25 cellular contexts compared by ENCODE assay signal in genomic region chr9:109922617-109923260, GRCh38.
DNase-seq lines count a peak whose midpoint lies in the region; ATAC-seq and TF ChIP-seq lines count a peak whose summit lies in the region.
"Had no signal": no experiment of that assay in that cellular context is flagged by ENCODE, and none has a peak within 500 bp of the region (broad histone marks: within the 10 kb centered on the region; RNA-seq: fewer than 3 reads in every experiment).

No MANE protein-coding gene starts in this region.

- H3K36me3 ChIP-seq in uterus, result no peaks in the 10 kb centered on the region
- H3K36me3 ChIP-seq: BLaER1 treated with 17β-estradiol and CSF1 and Interleukin-3, amounts not matched to agents 10 nM and 100 nM; neutrophil; prostate gland; transverse colon had no signal

- H3K27ac ChIP-seq in AG04450 (ENCODE audit: low read depth, low read length) (peak overlapping the region; percentile 47), VCaP (peak overlapping the region; percentile 50), uterus (no peak overlapping the region)
- H3K27ac ChIP-seq: BLaER1 treated with 17β-estradiol and CSF1 and Interleukin-3, amounts not matched to agents 10 nM and 100 nM; neutrophil; prostate gland had no signal

- POLR2A ChIA-PET in AG04450 (lab: Yijun Ruan, JAX), result interaction anchor here (1.0 kb wide), 2 partner anchors 8 to 9 kb away, joined by 3 read pairs; no protein-coding TSS in a partner anchor

- TF ChIP-seq CTCF in AG04450 (IDR thresholded peaks at IDR 0.05; ENCODE audit: low read depth, low read length) (no peak), VCaP (conservative IDR thresholded peaks at IDR 0.05) (no peak), uterus (IDR thresholded peaks at IDR 0.05) (no peak)

- intact Hi-C loops in uterus (cut with DNase I; ENCODE audit: low total_unique reads), result no loop called here

- DNase-seq in AG04450 (ENCODE audit: low read depth, low spot score) (no peak), NCI-H1092 treated with DMSO at 0.1 percent for 48 hours (lab: John Stamatoyannopoulos, UW) (peak; percentile 60), renal cortical epithelial cell (ENCODE audit: low read depth) (peak; percentile 83), uterus (no peak)
- DNase-seq: activated CD4-positive, alpha-beta T cell treated with anti-CD3 and anti-CD28 coated beads, Interleukin-2, amount 50 U/mL, for 1 hour; activated naive CD8-positive, alpha-beta T cell treated with anti-CD3 and anti-CD28 coated beads for 36 hours; Calu3; erythroblast; foreskin melanocyte; hypothalamus; NCI-H1930; NK-92 treated with Interleukin-12 subunit alpha and Interleukin-12 subunit beta, amount 100 ng/mL, for 24 hours; stimulated activated CD4-positive, alpha-beta T cell treated with anti-CD3 and anti-CD28 coated beads, Interleukin-2, amount 100 ng/mL, for 48 hours; stimulated activated naive CD4-positive, alpha-beta T cell treated with Interleukin-2 at 50 U/mL for 16 hours; T-helper 17 cell; transverse colon had no signal

- no peaks in the 10 kb centered on the region for H3K9me3 ChIP-seq in AG04450 (ENCODE audit: control insufficient read depth, insufficient read depth, low read length)
- H3K9me3 ChIP-seq in uterus, result no peaks in the 10 kb centered on the region
- H3K9me3 ChIP-seq: neutrophil, prostate gland, transverse colon had no signal

- H3K4me3 ChIP-seq in AG04450 (ENCODE audit: low read depth, low read length), result no peak overlapping the region
- H3K4me3 ChIP-seq in uterus, result no peak overlapping the region
- H3K4me3 ChIP-seq: BLaER1 treated with 17β-estradiol and CSF1 and Interleukin-3, amounts not matched to agents 10 nM and 100 nM; K562; prostate gland; smooth muscle cell; transverse colon had no signal

- CTCF ChIA-PET in AG04450 (lab: Charles Lee), result interaction anchor here (0.6 to 1.5 kb wide), 3 partner anchors 23 to 229 kb away, joined by 3 to 5 read pairs (median 5); no protein-coding TSS in a partner anchor

- ATAC-seq in HG03159 (IDR thresholded peaks at IDR 0.05; ENCODE audit: unreplicated experiment) (no peak), GM18511 (IDR thresholded peaks at IDR 0.05; ENCODE audit: unreplicated experiment) (no peak), GM18520 (IDR thresholded peaks at IDR 0.05; ENCODE audit: unreplicated experiment) (no peak)
- ATAC-seq: K562, T-helper 17 cell had no signal

- TF ChIP-seq POLR2A in uterus (IDR thresholded peaks at IDR 0.05), result no peak

- H3K27me3 ChIP-seq in AG04450 (ENCODE audit: control insufficient read depth, insufficient read depth, low read length) (no peaks in the 10 kb centered on the region), uterus (no peaks in the 10 kb centered on the region)
- H3K27me3 ChIP-seq: BLaER1 treated with 17β-estradiol and CSF1 and Interleukin-3, amounts not matched to agents 10 nM and 100 nM; neutrophil; transverse colon had no signal

- no peaks in the 10 kb centered on the region for H3K4me1 ChIP-seq in uterus
- H3K4me1 ChIP-seq: prostate gland had no signal

Comparison
In these comparisons a context has a peak if more than half of its experiments do, and no peak if none do; other contexts are left out.
1. DNase-seq: peak in NCI-H1092 treated with DMSO at 0.1 percent for 48 hours (single experiment) and renal cortical epithelial cell (single experiment); none in AG04450 (single experiment) and uterus (0 of 2).
2. H3K27ac ChIP-seq: peak in AG04450 (single experiment) and VCaP (single experiment); none in uterus (0 of 2).